Comparison of ENCODE assay signal across 8 cellular contexts in the genomic region with DNA sequence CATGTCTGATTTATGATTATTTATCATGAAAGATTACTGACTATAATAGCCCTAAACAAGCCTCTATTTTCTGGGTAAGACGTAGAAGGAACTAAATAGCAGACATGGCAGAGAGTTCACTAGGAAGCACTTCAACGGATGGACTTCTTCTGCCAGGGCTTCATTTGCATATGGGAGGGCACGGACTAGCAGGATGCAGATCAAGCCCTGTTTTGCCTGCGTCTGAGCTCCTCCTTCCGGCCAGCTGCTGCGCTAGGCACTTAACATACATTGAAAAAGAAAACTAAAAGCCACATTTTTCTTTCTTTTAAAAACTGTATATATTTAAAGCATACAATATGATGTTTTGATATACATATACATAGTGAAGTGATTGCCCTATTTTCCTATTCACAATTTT.
DNase-seq lines count a peak whose midpoint lies in the region; ATAC-seq, FAIRE-seq and TF ChIP-seq lines count a peak whose summit lies in the region.

No MANE protein-coding gene starts in this region.

- H3K79me2 ChIP-seq in H1 (ENCODE audit: control insufficient read depth in 1 of 2, insufficient read depth in 2 of 2, low read length in 2 of 2): no peaks in the 10 kb centered on the region

- FAIRE-seq in H1 (lab: Jason Lieb, UNC) (peak; percentile 75), HTR-8/SVneo (lab: Jason Lieb, UNC) (no peak)

- no peak overlapping the region for H4K5ac ChIP-seq in H1 (ENCODE audit: insufficient read length, low read depth, low read length)

- H3K36me3 Mint-ChIP-seq in nephron progenitor cell (ENCODE audit: low read depth): no peaks in the 10 kb centered on the region

- TF ChIP-seq POLR2A in H1 (IDR thresholded peaks at IDR 0.05; ENCODE audit: control extremely low read depth in 1 of 2, low read depth in 2 of 2, low read length in 2 of 2): no peak

- peak; percentile 84 to 85 for TF ChIP-seq RAD21 in H1 (IDR thresholded peaks at IDR 0.05 in 1 of 2, conservative IDR thresholded peaks at IDR 0.05 in 1 of 2; ENCODE audit: low read depth in 2 of 2, low read length in 2 of 2)

- no peak overlapping the region for H3K4me3 Mint-ChIP-seq in nephron progenitor cell

- H3K79me1 ChIP-seq in H1 (ENCODE audit: low read depth, low read length): no peaks in the 10 kb centered on the region

- no peak overlapping the region for H4K8ac ChIP-seq in H1 (ENCODE audit: extremely low read depth, insufficient read depth, low read length)

- no peaks in the 10 kb centered on the region for H3K23me2 ChIP-seq in H1 (ENCODE audit: low read depth, low read length)

- H3K4ac ChIP-seq in H1 (replicated peaks; ENCODE audit: insufficient read length, low read depth, low read length): no peak overlapping the region

- H3K14ac ChIP-seq in H1 (ENCODE audit: insufficient read length): no peak overlapping the region

- no peak overlapping the region for H2BK5ac ChIP-seq in H1 (ENCODE audit: low read depth, low read length)

- no peak overlapping the region for H3K9ac ChIP-seq in H1 (replicated peaks in 1 of 4; ENCODE audit: extremely low read depth in 1 of 4, low read depth in 3 of 4, low read length in 3 of 4)

- no peak for TF ChIP-seq EP300 in H1 (IDR thresholded peaks at IDR 0.05; ENCODE audit: borderline replicate concordance in 1 of 2, low read depth in 2 of 2, low read length in 2 of 2)

- H3K36me3 ChIP-seq in H1 (ENCODE audit: control insufficient read depth in 2 of 4, insufficient read depth in 4 of 4, low read length in 3 of 4): no peaks in the 10 kb centered on the region

- H2BK12ac ChIP-seq in H1 (ENCODE audit: low read depth, low read length): no peak overlapping the region

- H3K4me1 Mint-ChIP-seq in nephron progenitor cell: no peaks in the 10 kb centered on the region

- H3K9me3 Mint-ChIP-seq in nephron progenitor cell: peaks cover 7% of the 10 kb centered on the region

- H2BK15ac ChIP-seq in H1 (ENCODE audit: low read length): no peak overlapping the region

- H3K23ac ChIP-seq in H1 (ENCODE audit: insufficient read length): no peak overlapping the region

- H4K91ac ChIP-seq in H1 (replicated peaks; ENCODE audit: insufficient read length, low read length): no peak overlapping the region

- no peak overlapping the region for H3K27ac ChIP-seq in H1 (ENCODE audit: low read depth, low read length)

- DNase-seq in NCI-H526 treated with DMSO at 0.1 percent for 48 hours (lab: John Stamatoyannopoulos, UW): peak; percentile 84
- DNase-seq in H1 (ENCODE audit: low read depth in 1 of 2, low spot score in 2 of 2): peak in 1 of 2 experiments; percentile 27
- DNase-seq in nephron progenitor cell: peak; percentile 41
- no peak for DNase-seq in stimulated activated CD4-positive, alpha-beta T cell treated with anti-CD3 and anti-CD28 coated beads, Interleukin-4, amount 100 ng/mL, for 1 hour
- no peak for DNase-seq in CD1c-positive myeloid dendritic cell (ENCODE audit: extremely low spot score)
- DNase-seq in HTR-8/SVneo (ENCODE audit: insufficient read length, low spot score): no peak

- no peak overlapping the region for H3K18ac ChIP-seq in H1 (ENCODE audit: extremely low read depth, low read length)

- no peak overlapping the region for H2AK5ac ChIP-seq in H1 (ENCODE audit: low read depth, low read length)

- no peaks in the 10 kb centered on the region for H3K4me1 ChIP-seq in H1 (replicated peaks in 1 of 4; ENCODE audit: control insufficient read depth in 3 of 4, insufficient read depth in 4 of 4, low read length in 3 of 4)

- H3K56ac ChIP-seq in H1 (replicated peaks; ENCODE audit: insufficient read length, low read depth, low read length): no peak overlapping the region

- H2BK20ac ChIP-seq in H1 (ENCODE audit: low read length): no peak overlapping the region

- H3K27ac Mint-ChIP-seq in nephron progenitor cell: no peak overlapping the region

- H2AFZ ChIP-seq in H1 (ENCODE audit: low read length): no peak overlapping the region

- CTCF ChIA-PET in H1 (lab: Charles Lee; ENCODE audit: partially characterized antibody): interaction anchor here (1.4 to 2.0 kb wide), 3 partner anchors 9 to 427 kb away, joined by 4 to 7 read pairs (median 6); no protein-coding TSS in a partner anchor

- H3K27me3 Mint-ChIP-seq in nephron progenitor cell (ENCODE audit: low read depth, poor library complexity): no peaks in the 10 kb centered on the region

- no peak overlapping the region for H2BK120ac ChIP-seq in H1 (replicated peaks; ENCODE audit: low read depth, low read length)

- H3K9me3 ChIP-seq in H1 (ENCODE audit: insufficient read depth in 2 of 2, low read depth in 1 of 2, low read length in 1 of 2): no peaks in the 10 kb centered on the region

- POLR2A ChIA-PET in H1 (lab: Charles Lee; ENCODE audit: partially characterized antibody): interaction anchor here (1.5 kb wide), 1 partner anchor 341 kb away, joined by 3 read pairs; no protein-coding TSS in a partner anchor

- no peaks in the 10 kb centered on the region for H4K20me1 ChIP-seq in H1 (replicated peaks in 1 of 2; ENCODE audit: control insufficient read depth in 1 of 2, insufficient read depth in 2 of 2, low read length in 2 of 2)

- TF ChIP-seq CTCF in H1 (IDR thresholded peaks at IDR 0.05; ENCODE audit: control extremely low read depth in 1 of 3, insufficient read depth in 1 of 3, low read depth in 1 of 3, low read length in 3 of 3) (peak; percentile 53 to 60 (median 55)), nephron progenitor cell (IDR thresholded peaks at IDR 0.05) (peak; percentile 12)

- ATAC-seq in GM18873 (IDR thresholded peaks at IDR 0.05; ENCODE audit: low FRiP score, unreplicated experiment) (peak; percentile 62), HG03025 (IDR thresholded peaks at IDR 0.05; ENCODE audit: low FRiP score, unreplicated experiment) (peak; percentile 59)

- 28% methylated on average over 6 of the region's 6 CpGs; no CpG with 5 or more reads in 1 of the 2 experiments for WGBS in H1 (ENCODE audit: extremely low coverage in 1 of 2, insufficient coverage in 1 of 2, insufficient read length in 1 of 2, insufficient replicate concordance in 2 of 2, low coverage in 1 of 2, low lambda C conversion rate in 2 of 2, missing lambda C conversion rate in 1 of 2), 2 experiments

- no peak overlapping the region for H3K4me2 ChIP-seq in H1 (ENCODE audit: insufficient read depth in 1 of 2, low read depth in 2 of 2, low read length in 2 of 2)

- H3K27me3 ChIP-seq in H1 (replicated peaks in 1 of 4; ENCODE audit: control insufficient read depth in 3 of 4, extremely low read depth in 1 of 4, insufficient read depth in 3 of 4, low read length in 3 of 4): no peaks in the 10 kb centered on the region

- no peak overlapping the region for H3K4me3 ChIP-seq in H1 (ENCODE audit: extremely low read depth in 1 of 4, insufficient read depth in 2 of 4, low read depth in 3 of 4, low read length in 4 of 4)

TF ChIP-seq in H1, 55 proteins besides CTCF, POLR2A, EP300 and RAD21:
- TF ChIP-seq POU5F1 (IDR thresholded peaks at IDR 0.05; ENCODE audit: low read depth, low read length): peak; percentile 23; the same call in 1 of the 2 replicates
- TF ChIP-seq, protein P1, sequence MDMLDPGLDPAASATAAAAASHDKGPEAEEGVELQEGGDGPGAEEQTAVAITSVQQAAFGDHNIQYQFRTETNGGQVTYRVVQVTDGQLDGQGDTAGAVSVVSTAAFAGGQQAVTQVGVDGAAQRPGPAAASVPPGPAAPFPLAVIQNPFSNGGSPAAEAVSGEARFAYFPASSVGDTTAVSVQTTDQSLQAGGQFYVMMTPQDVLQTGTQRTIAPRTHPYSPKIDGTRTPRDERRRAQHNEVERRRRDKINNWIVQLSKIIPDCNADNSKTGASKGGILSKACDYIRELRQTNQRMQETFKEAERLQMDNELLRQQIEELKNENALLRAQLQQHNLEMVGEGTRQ (IDR thresholded peaks at IDR 0.05; ENCODE audit: low read length): no peak
- TF ChIP-seq, protein P2, sequence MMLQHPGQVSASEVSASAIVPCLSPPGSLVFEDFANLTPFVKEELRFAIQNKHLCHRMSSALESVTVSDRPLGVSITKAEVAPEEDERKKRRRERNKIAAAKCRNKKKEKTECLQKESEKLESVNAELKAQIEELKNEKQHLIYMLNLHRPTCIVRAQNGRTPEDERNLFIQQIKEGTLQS (IDR thresholded peaks at IDR 0.05; ENCODE audit: insufficient read depth, low read depth, low read length): no peak

Comparison
In these comparisons a context has a peak if more than half of its experiments do, and no peak if none do; other contexts are left out.
1. DNase-seq: peak in NCI-H526 treated with DMSO at 0.1 percent for 48 hours (single experiment) and nephron progenitor cell (single experiment); none in stimulated activated CD4-positive, alpha-beta T cell treated with anti-CD3 and anti-CD28 coated beads, Interleukin-4, amount 100 ng/mL, for 1 hour (single experiment), CD1c-positive myeloid dendritic cell (single experiment) and HTR-8/SVneo (single experiment).